Comparison of ENCODE assay signal across 1 cellular context in the genomic region with DNA sequence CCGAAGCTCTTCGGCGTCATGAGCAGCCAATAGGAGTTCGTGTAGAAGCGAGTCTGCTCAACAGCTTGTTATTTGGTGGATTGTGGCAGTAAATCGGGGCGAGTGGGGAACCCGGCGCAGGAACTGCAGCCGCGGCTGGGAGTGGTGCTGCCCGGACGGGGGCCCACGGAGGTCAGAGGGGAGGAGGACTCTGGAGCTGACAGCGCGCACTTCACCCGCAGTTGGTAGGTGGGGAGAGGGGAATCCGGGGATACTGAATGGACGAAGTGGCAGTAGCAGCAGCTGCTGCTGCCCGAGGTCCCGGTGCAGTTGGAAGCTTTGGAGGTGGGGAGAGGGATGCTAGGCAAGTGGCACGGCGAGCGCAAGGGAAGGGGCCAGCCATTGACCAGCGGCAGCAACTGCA.
TF ChIP-seq lines count a peak whose summit lies in the region.

A gene with protein sequence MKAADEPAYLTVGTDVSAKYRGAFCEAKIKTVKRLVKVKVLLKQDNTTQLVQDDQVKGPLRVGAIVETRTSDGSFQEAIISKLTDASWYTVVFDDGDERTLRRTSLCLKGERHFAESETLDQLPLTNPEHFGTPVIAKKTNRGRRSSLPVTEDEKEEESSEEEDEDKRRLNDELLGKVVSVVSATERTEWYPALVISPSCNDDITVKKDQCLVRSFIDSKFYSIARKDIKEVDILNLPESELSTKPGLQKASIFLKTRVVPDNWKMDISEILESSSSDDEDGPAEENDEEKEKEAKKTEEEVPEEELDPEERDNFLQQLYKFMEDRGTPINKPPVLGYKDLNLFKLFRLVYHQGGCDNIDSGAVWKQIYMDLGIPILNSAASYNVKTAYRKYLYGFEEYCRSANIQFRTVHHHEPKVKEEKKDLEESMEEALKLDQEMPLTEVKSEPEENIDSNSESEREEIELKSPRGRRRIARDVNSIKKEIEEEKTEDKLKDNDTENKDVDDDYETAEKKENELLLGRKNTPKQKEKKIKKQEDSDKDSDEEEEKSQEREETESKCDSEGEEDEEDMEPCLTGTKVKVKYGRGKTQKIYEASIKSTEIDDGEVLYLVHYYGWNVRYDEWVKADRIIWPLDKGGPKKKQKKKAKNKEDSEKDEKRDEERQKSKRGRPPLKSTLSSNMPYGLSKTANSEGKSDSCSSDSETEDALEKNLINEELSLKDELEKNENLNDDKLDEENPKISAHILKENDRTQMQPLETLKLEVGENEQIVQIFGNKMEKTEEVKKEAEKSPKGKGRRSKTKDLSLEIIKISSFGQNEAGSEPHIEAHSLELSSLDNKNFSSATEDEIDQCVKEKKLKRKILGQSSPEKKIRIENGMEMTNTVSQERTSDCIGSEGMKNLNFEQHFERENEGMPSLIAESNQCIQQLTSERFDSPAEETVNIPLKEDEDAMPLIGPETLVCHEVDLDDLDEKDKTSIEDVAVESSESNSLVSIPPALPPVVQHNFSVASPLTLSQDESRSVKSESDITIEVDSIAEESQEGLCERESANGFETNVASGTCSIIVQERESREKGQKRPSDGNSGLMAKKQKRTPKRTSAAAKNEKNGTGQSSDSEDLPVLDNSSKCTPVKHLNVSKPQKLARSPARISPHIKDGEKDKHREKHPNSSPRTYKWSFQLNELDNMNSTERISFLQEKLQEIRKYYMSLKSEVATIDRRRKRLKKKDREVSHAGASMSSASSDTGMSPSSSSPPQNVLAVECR (plus strand): TSS at position 79 of the 403 bp plus-strand sequence. CDS start 1,300 bp downstream, outside the sequence.

TF ChIP-seq in HepG2, 621 proteins besides CTCF, POLR2A, EP300 and RAD21 (continued from another document and continues in another):
- TF ChIP-seq, protein P1, sequence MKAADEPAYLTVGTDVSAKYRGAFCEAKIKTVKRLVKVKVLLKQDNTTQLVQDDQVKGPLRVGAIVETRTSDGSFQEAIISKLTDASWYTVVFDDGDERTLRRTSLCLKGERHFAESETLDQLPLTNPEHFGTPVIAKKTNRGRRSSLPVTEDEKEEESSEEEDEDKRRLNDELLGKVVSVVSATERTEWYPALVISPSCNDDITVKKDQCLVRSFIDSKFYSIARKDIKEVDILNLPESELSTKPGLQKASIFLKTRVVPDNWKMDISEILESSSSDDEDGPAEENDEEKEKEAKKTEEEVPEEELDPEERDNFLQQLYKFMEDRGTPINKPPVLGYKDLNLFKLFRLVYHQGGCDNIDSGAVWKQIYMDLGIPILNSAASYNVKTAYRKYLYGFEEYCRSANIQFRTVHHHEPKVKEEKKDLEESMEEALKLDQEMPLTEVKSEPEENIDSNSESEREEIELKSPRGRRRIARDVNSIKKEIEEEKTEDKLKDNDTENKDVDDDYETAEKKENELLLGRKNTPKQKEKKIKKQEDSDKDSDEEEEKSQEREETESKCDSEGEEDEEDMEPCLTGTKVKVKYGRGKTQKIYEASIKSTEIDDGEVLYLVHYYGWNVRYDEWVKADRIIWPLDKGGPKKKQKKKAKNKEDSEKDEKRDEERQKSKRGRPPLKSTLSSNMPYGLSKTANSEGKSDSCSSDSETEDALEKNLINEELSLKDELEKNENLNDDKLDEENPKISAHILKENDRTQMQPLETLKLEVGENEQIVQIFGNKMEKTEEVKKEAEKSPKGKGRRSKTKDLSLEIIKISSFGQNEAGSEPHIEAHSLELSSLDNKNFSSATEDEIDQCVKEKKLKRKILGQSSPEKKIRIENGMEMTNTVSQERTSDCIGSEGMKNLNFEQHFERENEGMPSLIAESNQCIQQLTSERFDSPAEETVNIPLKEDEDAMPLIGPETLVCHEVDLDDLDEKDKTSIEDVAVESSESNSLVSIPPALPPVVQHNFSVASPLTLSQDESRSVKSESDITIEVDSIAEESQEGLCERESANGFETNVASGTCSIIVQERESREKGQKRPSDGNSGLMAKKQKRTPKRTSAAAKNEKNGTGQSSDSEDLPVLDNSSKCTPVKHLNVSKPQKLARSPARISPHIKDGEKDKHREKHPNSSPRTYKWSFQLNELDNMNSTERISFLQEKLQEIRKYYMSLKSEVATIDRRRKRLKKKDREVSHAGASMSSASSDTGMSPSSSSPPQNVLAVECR (CRISPR knock-in tag; IDR thresholded peaks at IDR 0.05; ENCODE audit: borderline replicate concordance) = peak; percentile 72; the same call in 1 of the 2 replicates
- TF ChIP-seq POLR2AphosphoS5 (IDR thresholded peaks at IDR 0.05; ENCODE audit: low read depth, low read length) (peak; percentile 23; the same call in 1 of the 2 replicates), RNF2 (conservative IDR thresholded peaks at IDR 0.05; ENCODE audit: low read depth) (no peak), ZKSCAN8 (CRISPR knock-in tag; IDR thresholded peaks at IDR 0.05; ENCODE audit: borderline replicate concordance) (no peak), KLF16 (CRISPR knock-in tag; IDR thresholded peaks at IDR 0.05) (peak in 1 of 2 experiments; percentile 19; a peak in 1 of 4 replicates), GFI1 (CRISPR knock-in tag; IDR thresholded peaks at IDR 0.05; ENCODE audit: borderline replicate concordance) (0 out of 2 replicates have a peak, but pooled peaks have one; percentile 33), NFYB (CRISPR knock-in tag; IDR thresholded peaks at IDR 0.05) (no peak), CREB1 (IDR thresholded peaks at IDR 0.05) (no peak), CREB1 (CRISPR knock-in tag; IDR thresholded peaks at IDR 0.05) (no peak), ZFP37 (CRISPR knock-in tag; IDR thresholded peaks at IDR 0.05; ENCODE audit: borderline replicate concordance) (no peak), SKI (IDR thresholded peaks at IDR 0.05; ENCODE audit: partially characterized antibody) (no peak), ZNF589 (CRISPR knock-in tag; conservative IDR thresholded peaks at IDR 0.05) (0 out of 2 replicates have a peak, but pooled peaks have one; percentile 47), ZNF569 (CRISPR knock-in tag; IDR thresholded peaks at IDR 0.05; ENCODE audit: borderline replicate concordance) (no peak), HOXA7 (CRISPR knock-in tag; IDR thresholded peaks at IDR 0.05) (0 out of 2 replicates have a peak, but pooled peaks have one; percentile 60), ZNF547 (CRISPR knock-in tag; IDR thresholded peaks at IDR 0.05) (no peak), NFIC (IDR thresholded peaks at IDR 0.05; ENCODE audit: low read length) (no peak), ESRRA (CRISPR knock-in tag; IDR thresholded peaks at IDR 0.05; ENCODE audit: low read depth) (no peak), TEAD2 (CRISPR knock-in tag; IDR thresholded peaks at IDR 0.05) (no peak), ZNF136 (CRISPR knock-in tag; IDR thresholded peaks at IDR 0.05; ENCODE audit: low read depth) (no peak), ERF (CRISPR knock-in tag; IDR thresholded peaks at IDR 0.05) (no peak), FOXA3 (CRISPR knock-in tag; IDR thresholded peaks at IDR 0.05) (no peak), GATAD1 (CRISPR knock-in tag; IDR thresholded peaks at IDR 0.05) (peak; percentile 62; the same call in 1 of the 2 replicates), MYC (CRISPR knock-in tag; IDR thresholded peaks at IDR 0.05; ENCODE audit: borderline replicate concordance) (no peak), ZNF563 (CRISPR knock-in tag; IDR thresholded peaks at IDR 0.05) (no peak), ZNF337 (CRISPR knock-in tag; IDR thresholded peaks at IDR 0.05; ENCODE audit: borderline replicate concordance, low read depth) (no peak), NFYC (CRISPR knock-in tag; IDR thresholded peaks at IDR 0.05) (no peak)
- TF ChIP-seq, protein P2, sequence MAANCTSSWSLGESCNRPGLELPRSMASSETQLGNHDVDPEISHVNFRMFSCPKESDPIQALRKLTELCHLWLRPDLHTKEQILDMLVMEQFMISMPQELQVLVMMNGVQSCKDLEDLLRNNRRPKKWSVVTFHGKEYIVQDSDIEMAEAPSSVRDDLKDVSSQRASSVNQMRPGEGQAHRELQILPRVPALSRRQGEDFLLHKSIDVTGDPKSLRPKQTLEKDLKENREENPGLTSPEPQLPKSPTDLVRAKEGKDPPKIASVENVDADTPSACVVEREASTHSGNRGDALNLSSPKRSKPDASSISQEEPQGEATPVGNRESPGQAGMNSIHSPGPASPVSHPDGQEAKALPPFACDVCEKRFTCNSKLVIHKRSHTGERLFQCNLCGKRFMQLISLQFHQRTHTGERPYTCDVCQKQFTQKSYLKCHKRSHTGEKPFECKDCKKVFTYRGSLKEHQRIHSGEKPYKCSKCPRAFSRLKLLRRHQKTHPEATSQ (CRISPR knock-in tag; IDR thresholded peaks at IDR 0.05; ENCODE audit: borderline replicate concordance) = no peak
- TF ChIP-seq, protein P3, sequence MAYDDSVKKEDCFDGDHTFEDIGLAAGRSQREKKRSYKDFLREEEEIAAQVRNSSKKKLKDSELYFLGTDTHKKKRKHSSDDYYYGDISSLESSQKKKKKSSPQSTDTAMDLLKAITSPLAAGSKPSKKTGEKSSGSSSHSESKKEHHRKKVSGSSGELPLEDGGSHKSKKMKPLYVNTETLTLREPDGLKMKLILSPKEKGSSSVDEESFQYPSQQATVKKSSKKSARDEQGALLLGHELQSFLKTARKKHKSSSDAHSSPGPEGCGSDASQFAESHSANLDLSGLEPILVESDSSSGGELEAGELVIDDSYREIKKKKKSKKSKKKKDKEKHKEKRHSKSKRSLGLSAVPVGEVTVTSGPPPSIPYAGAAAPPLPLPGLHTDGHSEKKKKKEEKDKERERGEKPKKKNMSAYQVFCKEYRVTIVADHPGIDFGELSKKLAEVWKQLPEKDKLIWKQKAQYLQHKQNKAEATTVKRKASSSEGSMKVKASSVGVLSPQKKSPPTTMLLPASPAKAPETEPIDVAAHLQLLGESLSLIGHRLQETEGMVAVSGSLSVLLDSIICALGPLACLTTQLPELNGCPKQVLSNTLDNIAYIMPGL (CRISPR knock-in tag; IDR thresholded peaks at IDR 0.05; ENCODE audit: borderline replicate concordance in 1 of 2, low read depth in 1 of 2) = no peak; a peak in 1 of 4 replicates
- TF ChIP-seq, protein P4, sequence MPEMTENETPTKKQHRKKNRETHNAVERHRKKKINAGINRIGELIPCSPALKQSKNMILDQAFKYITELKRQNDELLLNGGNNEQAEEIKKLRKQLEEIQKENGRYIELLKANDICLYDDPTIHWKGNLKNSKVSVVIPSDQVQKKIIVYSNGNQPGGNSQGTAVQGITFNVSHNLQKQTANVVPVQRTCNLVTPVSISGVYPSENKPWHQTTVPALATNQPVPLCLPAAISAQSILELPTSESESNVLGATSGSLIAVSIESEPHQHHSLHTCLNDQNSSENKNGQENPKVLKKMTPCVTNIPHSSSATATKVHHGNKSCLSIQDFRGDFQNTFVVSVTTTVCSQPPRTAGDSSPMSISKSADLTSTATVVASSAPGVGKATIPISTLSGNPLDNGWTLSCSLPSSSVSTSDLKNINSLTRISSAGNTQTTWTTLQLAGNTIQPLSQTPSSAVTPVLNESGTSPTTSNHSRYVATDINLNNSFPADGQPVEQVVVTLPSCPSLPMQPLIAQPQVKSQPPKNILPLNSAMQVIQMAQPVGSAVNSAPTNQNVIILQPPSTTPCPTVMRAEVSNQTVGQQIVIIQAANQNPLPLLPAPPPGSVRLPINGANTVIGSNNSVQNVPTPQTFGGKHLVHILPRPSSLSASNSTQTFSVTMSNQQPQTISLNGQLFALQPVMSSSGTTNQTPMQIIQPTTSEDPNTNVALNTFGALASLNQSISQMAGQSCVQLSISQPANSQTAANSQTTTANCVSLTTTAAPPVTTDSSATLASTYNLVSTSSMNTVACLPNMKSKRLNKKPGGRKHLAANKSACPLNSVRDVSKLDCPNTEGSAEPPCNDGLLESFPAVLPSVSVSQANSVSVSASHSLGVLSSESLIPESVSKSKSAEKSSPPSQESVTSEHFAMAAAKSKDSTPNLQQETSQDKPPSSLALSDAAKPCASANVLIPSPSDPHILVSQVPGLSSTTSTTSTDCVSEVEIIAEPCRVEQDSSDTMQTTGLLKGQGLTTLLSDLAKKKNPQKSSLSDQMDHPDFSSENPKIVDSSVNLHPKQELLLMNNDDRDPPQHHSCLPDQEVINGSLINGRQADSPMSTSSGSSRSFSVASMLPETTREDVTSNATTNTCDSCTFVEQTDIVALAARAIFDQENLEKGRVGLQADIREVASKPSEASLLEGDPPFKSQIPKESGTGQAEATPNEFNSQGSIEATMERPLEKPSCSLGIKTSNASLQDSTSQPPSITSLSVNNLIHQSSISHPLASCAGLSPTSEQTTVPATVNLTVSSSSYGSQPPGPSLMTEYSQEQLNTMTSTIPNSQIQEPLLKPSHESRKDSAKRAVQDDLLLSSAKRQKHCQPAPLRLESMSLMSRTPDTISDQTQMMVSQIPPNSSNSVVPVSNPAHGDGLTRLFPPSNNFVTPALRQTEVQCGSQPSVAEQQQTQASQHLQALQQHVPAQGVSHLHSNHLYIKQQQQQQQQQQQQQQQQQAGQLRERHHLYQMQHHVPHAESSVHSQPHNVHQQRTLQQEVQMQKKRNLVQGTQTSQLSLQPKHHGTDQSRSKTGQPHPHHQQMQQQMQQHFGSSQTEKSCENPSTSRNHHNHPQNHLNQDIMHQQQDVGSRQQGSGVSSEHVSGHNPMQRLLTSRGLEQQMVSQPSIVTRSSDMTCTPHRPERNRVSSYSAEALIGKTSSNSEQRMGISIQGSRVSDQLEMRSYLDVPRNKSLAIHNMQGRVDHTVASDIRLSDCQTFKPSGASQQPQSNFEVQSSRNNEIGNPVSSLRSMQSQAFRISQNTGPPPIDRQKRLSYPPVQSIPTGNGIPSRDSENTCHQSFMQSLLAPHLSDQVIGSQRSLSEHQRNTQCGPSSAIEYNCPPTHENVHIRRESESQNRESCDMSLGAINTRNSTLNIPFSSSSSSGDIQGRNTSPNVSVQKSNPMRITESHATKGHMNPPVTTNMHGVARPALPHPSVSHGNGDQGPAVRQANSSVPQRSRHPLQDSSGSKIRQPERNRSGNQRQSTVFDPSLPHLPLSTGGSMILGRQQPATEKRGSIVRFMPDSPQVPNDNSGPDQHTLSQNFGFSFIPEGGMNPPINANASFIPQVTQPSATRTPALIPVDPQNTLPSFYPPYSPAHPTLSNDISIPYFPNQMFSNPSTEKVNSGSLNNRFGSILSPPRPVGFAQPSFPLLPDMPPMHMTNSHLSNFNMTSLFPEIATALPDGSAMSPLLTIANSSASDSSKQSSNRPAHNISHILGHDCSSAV (CRISPR knock-in tag; IDR thresholded peaks at IDR 0.05; ENCODE audit: borderline replicate concordance) = no peak
- TF ChIP-seq, protein P5, sequence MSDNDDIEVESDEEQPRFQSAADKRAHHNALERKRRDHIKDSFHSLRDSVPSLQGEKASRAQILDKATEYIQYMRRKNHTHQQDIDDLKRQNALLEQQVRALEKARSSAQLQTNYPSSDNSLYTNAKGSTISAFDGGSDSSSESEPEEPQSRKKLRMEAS (IDR thresholded peaks at IDR 0.05) = peak; percentile 42; the same call in 1 of the 2 replicates
- TF ChIP-seq, protein P6, sequence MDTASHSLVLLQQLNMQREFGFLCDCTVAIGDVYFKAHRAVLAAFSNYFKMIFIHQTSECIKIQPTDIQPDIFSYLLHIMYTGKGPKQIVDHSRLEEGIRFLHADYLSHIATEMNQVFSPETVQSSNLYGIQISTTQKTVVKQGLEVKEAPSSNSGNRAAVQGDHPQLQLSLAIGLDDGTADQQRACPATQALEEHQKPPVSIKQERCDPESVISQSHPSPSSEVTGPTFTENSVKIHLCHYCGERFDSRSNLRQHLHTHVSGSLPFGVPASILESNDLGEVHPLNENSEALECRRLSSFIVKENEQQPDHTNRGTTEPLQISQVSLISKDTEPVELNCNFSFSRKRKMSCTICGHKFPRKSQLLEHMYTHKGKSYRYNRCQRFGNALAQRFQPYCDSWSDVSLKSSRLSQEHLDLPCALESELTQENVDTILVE (CRISPR knock-in tag; IDR thresholded peaks at IDR 0.05) = no peak
